In the genomic region with DNA sequence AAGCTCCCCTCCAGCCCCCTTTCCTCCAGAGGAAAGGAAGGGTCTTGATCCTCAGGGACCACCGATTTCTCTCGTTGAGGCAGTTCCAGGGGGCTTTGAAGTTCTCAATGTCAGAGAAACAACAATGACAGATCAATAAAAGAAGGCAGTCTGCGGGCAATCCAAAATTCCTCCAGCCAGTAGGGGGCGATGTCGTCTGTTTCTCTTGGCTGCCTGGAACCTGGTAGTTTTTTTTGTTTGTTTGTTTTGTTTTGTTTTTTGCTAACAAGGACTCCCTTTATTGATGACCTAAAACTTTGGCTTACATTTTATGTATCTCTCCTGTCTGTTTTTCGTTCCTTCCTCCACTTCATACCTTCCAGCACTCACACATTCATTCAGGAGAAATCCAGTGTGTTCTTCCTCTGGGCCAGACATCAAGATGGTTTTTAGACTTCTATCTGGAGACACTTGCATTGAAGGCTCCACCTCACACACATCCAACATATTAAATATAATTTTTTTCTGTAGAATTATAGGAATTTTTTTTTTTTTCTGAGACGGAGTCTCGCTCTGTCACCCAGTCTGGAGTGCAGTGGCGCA, we compare ENCODE assay signal across 8 cellular contexts.
DNase-seq lines count a peak whose midpoint lies in the region; ATAC-seq, FAIRE-seq and TF ChIP-seq lines count a peak whose summit lies in the region.

No MANE protein-coding gene starts in this region.

- no peaks in the 10 kb centered on the region for H3K4me1 ChIP-seq in osteoblast (ENCODE audit: insufficient read depth, low read length)

- peaks cover under 1% of the 10 kb centered on the region for H3K36me3 Mint-ChIP-seq in activated CD4-positive, alpha-beta T cell treated with anti-CD3 and anti-CD28 coated beads, Interleukin-2, amount 10 ng/mL, durations not matched to agents 24 days and 14 days (ENCODE audit: low read depth)

- H3K27ac ChIP-seq in osteoblast (ENCODE audit: low read depth, low read length) = no peak overlapping the region

- H3K9me3 ChIP-seq in osteoblast (ENCODE audit: low read depth, low read length) = no peaks in the 10 kb centered on the region

- intact Hi-C loops in activated CD4-positive, alpha-beta T cell treated with anti-CD3 and anti-CD28 coated beads, Interleukin-2, amount 10 ng/mL, durations not matched to agents 24 days and 14 days (cut with micrococcal nuclease) = loop anchor here (5.0 to 10.0 kb wide), 4 partner anchors 152 to 526 kb away; a partner anchor contains a TSS

- H2AFZ ChIP-seq in osteoblast (ENCODE audit: low read length) = no peak overlapping the region

- DNase-seq in CD1c-positive myeloid dendritic cell (ENCODE audit: extremely low spot score) (peak; percentile 72), HuH-7.5 (ENCODE audit: low spot score) (peak; percentile 39), osteoblast (ENCODE audit: insufficient read length, low spot score, missing footprints) (peak; percentile 87), urothelium cell line (ENCODE audit: low spot score) (peak; percentile 54), inferior parietal cortex (ENCODE audit: extremely low spot score) (no peak)
- DNase-seq in activated CD4-positive, alpha-beta T cell treated with anti-CD3 and anti-CD28 coated beads, Interleukin-2, amount 10 ng/mL, durations not matched to agents 24 days and 14 days = peak; percentile 92
- DNase-seq in effector CD4-positive, alpha-beta T cell = peak; percentile 69

- peak overlapping the region; percentile 12 for H3K27ac Mint-ChIP-seq in activated CD4-positive, alpha-beta T cell treated with anti-CD3 and anti-CD28 coated beads, Interleukin-2, amount 10 ng/mL, durations not matched to agents 24 days and 14 days

- ATAC-seq in GM19463 (IDR thresholded peaks at IDR 0.05; ENCODE audit: unreplicated experiment) = no peak

- FAIRE-seq in urothelium cell line (lab: Jason Lieb, UNC) = no peak

- peaks cover 29% of the 10 kb centered on the region for H3K27me3 ChIP-seq in osteoblast (ENCODE audit: insufficient read depth, low read length)

- no peak overlapping the region for H3K4me3 ChIP-seq in osteoblast (ENCODE audit: insufficient read depth, low read length)

- no peak overlapping the region for H3K4me3 Mint-ChIP-seq in activated CD4-positive, alpha-beta T cell treated with anti-CD3 and anti-CD28 coated beads, Interleukin-2, amount 10 ng/mL, durations not matched to agents 24 days and 14 days

- peaks cover 14% of the 10 kb centered on the region for H3K27me3 Mint-ChIP-seq in activated CD4-positive, alpha-beta T cell treated with anti-CD3 and anti-CD28 coated beads, Interleukin-2, amount 10 ng/mL, durations not matched to agents 24 days and 14 days

- H3K4me1 Mint-ChIP-seq in activated CD4-positive, alpha-beta T cell treated with anti-CD3 and anti-CD28 coated beads, Interleukin-2, amount 10 ng/mL, durations not matched to agents 24 days and 14 days = peaks cover 58% of the 10 kb centered on the region

- no peaks in the 10 kb centered on the region for H4K20me1 ChIP-seq in osteoblast (ENCODE audit: insufficient read depth, low read length)

- peaks cover 5% of the 10 kb centered on the region for H3K9me3 Mint-ChIP-seq in activated CD4-positive, alpha-beta T cell treated with anti-CD3 and anti-CD28 coated beads, Interleukin-2, amount 10 ng/mL, durations not matched to agents 24 days and 14 days

- H3K79me2 ChIP-seq in osteoblast (ENCODE audit: insufficient read depth, low read length) = no peaks in the 10 kb centered on the region

- no peak overlapping the region for H3K4me2 ChIP-seq in osteoblast (ENCODE audit: insufficient read depth, low read length)

- no peaks in the 10 kb centered on the region for H3K36me3 ChIP-seq in osteoblast (ENCODE audit: insufficient read depth, low read length)

- TF ChIP-seq CTCF in osteoblast (IDR thresholded peaks at IDR 0.05; ENCODE audit: extremely low read depth, low read depth, low read length) = peak; percentile 89
